Comparison of ENCODE assay signal across 27 cellular contexts in genomic region chr1:223242971-223243370, GRCh38.
"Had no signal": no experiment of that assay in that cellular context is flagged by ENCODE, and none has a peak within 500 bp of the region (broad histone marks: within the 10 kb centered on the region; RNA-seq: fewer than 3 reads in every experiment).

No MANE protein-coding gene starts in this region.

- H3K9me3 Mint-ChIP-seq: activated B cell treated with CpG ODN at 0.5 μM for 24 hours; activated CD8-positive, alpha-beta T cell treated with anti-CD3 and anti-CD28 coated beads for 36 hours; activated T-helper 17 cell treated with anti-CD3 and anti-CD28 coated beads, Interleukin-2, amount 50 U/mL, for 72 hours; central memory CD8-positive, alpha-beta T cell had no signal

- ATAC-seq: activated CD4-positive, CD25-positive, alpha-beta regulatory T cell treated with anti-CD3 and anti-CD28 coated beads, Interleukin-2, amount 50 U/mL, for 24 hours; activated CD8-positive, alpha-beta T cell treated with anti-CD3 and anti-CD28 coated beads for 36 hours; activated T-cell treated with anti-CD3 and anti-CD28 coated beads, Interleukin-2, amount 50 U/mL, for 4 hours; activated T-helper 17 cell treated with anti-CD3 and anti-CD28 coated beads, Interleukin-2, amount 50 U/mL, for 72 hours; gastroesophageal sphincter had no signal

- H3K4me3 Mint-ChIP-seq: activated B cell treated with CpG ODN at 0.5 μM for 24 hours; activated CD8-positive, alpha-beta T cell treated with anti-CD3 and anti-CD28 coated beads for 36 hours; activated naive CD8-positive, alpha-beta T cell; activated T-cell treated with anti-CD3 and anti-CD28 coated beads, Interleukin-2, amount 50 U/mL, for 4 hours; activated T-helper 17 cell treated with anti-CD3 and anti-CD28 coated beads, Interleukin-2, amount 50 U/mL, for 72 hours; central memory CD8-positive, alpha-beta T cell had no signal

- H3K27ac ChIP-seq: brain microvascular endothelial cell, epithelial cell of prostate, esophagus squamous epithelium, gastroesophageal sphincter, WERI-Rb-1 had no signal

- H3K4me3 ChIP-seq: esophagus squamous epithelium, gastroesophageal sphincter had no signal

- H3K36me3 ChIP-seq: brain microvascular endothelial cell, gastroesophageal sphincter, WERI-Rb-1 had no signal

- H3K27ac Mint-ChIP-seq: activated B cell treated with CpG ODN at 0.5 μM for 24 hours; activated CD8-positive, alpha-beta T cell treated with anti-CD3 and anti-CD28 coated beads for 36 hours; activated T-helper 17 cell treated with anti-CD3 and anti-CD28 coated beads, Interleukin-2, amount 50 U/mL, for 72 hours had no signal

- H3K4me1 ChIP-seq: esophagus squamous epithelium, gastroesophageal sphincter had no signal

- H3K27me3 ChIP-seq: brain microvascular endothelial cell, esophagus squamous epithelium, gastroesophageal sphincter had no signal

- H3K27me3 Mint-ChIP-seq: activated CD8-positive, alpha-beta T cell treated with anti-CD3 and anti-CD28 coated beads for 36 hours; activated naive CD8-positive, alpha-beta T cell; activated T-helper 17 cell treated with anti-CD3 and anti-CD28 coated beads, Interleukin-2, amount 50 U/mL, for 72 hours had no signal

- H3K9me3 ChIP-seq: esophagus squamous epithelium, gastroesophageal sphincter had no signal

- H3K4me1 Mint-ChIP-seq: activated B cell treated with CpG ODN at 0.5 μM for 24 hours; central memory CD8-positive, alpha-beta T cell had no signal

- DNase-seq: activated B cell treated with CpG ODN at 0.5 μM for 24 hours; activated CD4-positive, alpha-beta T cell treated with anti-CD3 and anti-CD28 coated beads for 48 hours; activated CD4-positive, alpha-beta T cell treated with anti-CD3 and anti-CD28 coated beads, Interleukin-2, amount 50 U/mL, for 1 hour; activated CD4-positive, alpha-beta T cell treated with anti-CD3 and anti-CD28 coated beads, Interleukin-2, amount 50 U/mL, for 48 hours; activated CD8-positive, alpha-beta memory T cell treated with anti-CD3 and anti-CD28 coated beads for 24 hours; activated CD8-positive, alpha-beta T cell treated with anti-CD3 and anti-CD28 coated beads for 36 hours; activated effector memory CD4-positive, alpha-beta T cell treated with Interleukin-2 at 50 U/mL for 16 hours; activated gamma-delta T cell treated with Interleukin-2 at 50 U/mL for 16 hours; activated naive CD4-positive, alpha-beta T cell treated with anti-CD3 and anti-CD28 coated beads, Interleukin-2, amount 50 U/mL, for 16 hours; activated naive CD4-positive, alpha-beta T cell treated with Interleukin-2 at 50 U/mL for 16 hours; activated T-cell treated with anti-CD3 and anti-CD28 coated beads, Interleukin-2, amount 50 U/mL, for 4 hours; amniotic stem cell; anterior cingulate cortex; brain microvascular endothelial cell; cortex of kidney; dermis blood vessel endothelial cell; effector CD8-positive, alpha-beta T cell; esophagus squamous epithelium; foreskin melanocyte; T-helper 9 cell; WERI-Rb-1 had no signal
